In the genomic region with DNA sequence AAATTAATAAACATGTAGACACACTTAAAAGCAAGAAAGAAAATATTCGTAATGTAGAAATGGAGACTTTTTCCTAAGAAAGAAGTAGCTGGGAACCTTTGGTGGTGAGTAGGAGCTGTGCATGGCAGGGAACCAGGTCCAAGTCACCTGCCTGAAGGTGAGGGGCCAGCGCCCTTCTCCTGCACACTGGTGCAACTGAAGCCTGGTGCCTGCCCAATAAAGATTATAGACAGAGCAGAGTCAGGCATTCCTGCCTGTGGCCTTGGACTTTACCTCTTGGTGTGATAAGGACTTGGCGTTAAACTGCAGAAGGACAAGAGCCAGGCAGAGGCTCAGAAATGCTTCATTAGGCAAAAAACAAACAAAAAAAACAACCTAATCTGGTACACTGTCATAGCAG, we compare ENCODE assay signal across 17 cellular contexts. TPM values are rescaled to one million over a fixed set of nuclear protein-coding genes. Genes with fewer than 3 reads are reported as not detected.
A peak's percentile ranks its signal among the peaks of the same experiment; 100 is the strongest.
DNase-seq lines count a peak whose midpoint lies in the region; ATAC-seq, FAIRE-seq and TF ChIP-seq lines count a peak whose summit lies in the region.
"Had no signal": no experiment of that assay in that cellular context is flagged by ENCODE, and none has a peak within 500 bp of the region (broad histone marks: within the 10 kb centered on the region; RNA-seq: fewer than 3 reads in every experiment).

No MANE protein-coding gene starts in this region.

- TF ChIP-seq RAD21 in HepG2 (CRISPR knock-in tag; IDR thresholded peaks at IDR 0.05): no peak

- DNase-seq in left ventricle myocardium superior (no peak), cardiac septum (ENCODE audit: low spot score) (no peak), HepG2 (ENCODE audit: low spot score) (peak; percentile 80), progenitor cell of endocrine pancreas (ENCODE audit: low spot score, unreplicated experiment) (no peak), NCI-H748 treated with DMSO at 0.1 percent for 48 hours (lab: John Stamatoyannopoulos, UW) (no peak), CD14-positive monocyte (ENCODE audit: low spot score) (no peak)
- DNase-seq: DMS153, HFFc6, NCI-H1105, NCI-H1694, NCI-H510A treated with DMSO at 0.1 percent for 48 hours, SHP77 treated with DMSO at 0.1 percent for 48 hours had no signal

- in situ Hi-C loops in HepG2 (cut with HindIII; ENCODE audit: extremely low pct_ligation_motif_present, low pct_unique_long_range_greater_than_20kb): no loop called here

- H3K27ac Mint-ChIP-seq in progenitor cell of endocrine pancreas (peak overlapping the region; percentile 41), CD14-positive monocyte (no peak overlapping the region)
- H3K27ac Mint-ChIP-seq: HFFc6 had no signal

- H3K27me3 ChIP-seq in HepG2 (ENCODE audit: control insufficient read depth in 1 of 2, insufficient read depth in 2 of 2, low read length in 2 of 2): no peaks in the 10 kb centered on the region; a peak in 1 of 5 replicates
- H3K27me3 ChIP-seq: BLaER1 treated with 17β-estradiol and CSF1 and Interleukin-3, amounts not matched to agents 10 nM and 100 nM had no signal

- TF ChIP-seq POLR2A in HepG2 (IDR thresholded peaks at IDR 0.05; ENCODE audit: insufficient read depth in 1 of 2, low read depth in 2 of 2, low read length in 2 of 2): no peak

- H3K9me3 Mint-ChIP-seq in progenitor cell of endocrine pancreas (ENCODE audit: low read depth) (no peaks in the 10 kb centered on the region), CD14-positive monocyte (no peaks in the 10 kb centered on the region)
- H3K9me3 Mint-ChIP-seq: HFFc6 had no signal

- no peak overlapping the region for H3K4me3 ChIP-seq in HepG2 (replicated peaks in 1 of 3; ENCODE audit: insufficient read depth in 1 of 3, low read depth in 2 of 3, low read length in 3 of 3)
- H3K4me3 ChIP-seq: BLaER1 treated with 17β-estradiol and CSF1 and Interleukin-3, amounts not matched to agents 10 nM and 100 nM had no signal

- H4K20me1 ChIP-seq in HepG2 (ENCODE audit: insufficient read depth, low read length): no peaks in the 10 kb centered on the region
- H4K20me1 ChIP-seq: BLaER1 treated with 17β-estradiol and CSF1 and Interleukin-3, amounts not matched to agents 10 nM and 100 nM had no signal

- H3K9ac ChIP-seq in HepG2 (ENCODE audit: insufficient read depth, low read depth, low read length): no peak overlapping the region
- H3K9ac ChIP-seq: BLaER1 treated with 17β-estradiol and CSF1 and Interleukin-3, amounts not matched to agents 10 nM and 100 nM had no signal

- no peak overlapping the region for H3K27ac ChIP-seq in HepG2 (ENCODE audit: extremely low read length, insufficient read depth, low read length)
- H3K27ac ChIP-seq: BLaER1 treated with 17β-estradiol and CSF1 and Interleukin-3, amounts not matched to agents 10 nM and 100 nM had no signal

- peak; percentile 78 for ATAC-seq in left ventricle myocardium superior
- ATAC-seq in HepG2: peak; percentile 98
- no peak for ATAC-seq in GM21717 (IDR thresholded peaks at IDR 0.05; ENCODE audit: unreplicated experiment)
- ATAC-seq: Panc1 had no signal

- BruUV-seq in HepG2 (replicated peaks; lab: Mats Ljungman, UMichigan): no TSS peak

- FAIRE-seq in HepG2 (lab: Jason Lieb, UNC): peak; percentile 36
- FAIRE-seq: A204.1, H54 had no signal

- H3K9me3 ChIP-seq in HepG2 (ENCODE audit: low read length): no peaks in the 10 kb centered on the region
- H3K9me3 ChIP-seq: BLaER1 treated with 17β-estradiol and CSF1 and Interleukin-3, amounts not matched to agents 10 nM and 100 nM had no signal

- POLR2A ChIA-PET in HepG2 (lab: Yijun Ruan, JAX): no interaction called here

- H3K4me1 Mint-ChIP-seq in progenitor cell of endocrine pancreas (ENCODE audit: low read depth) (peaks cover 2% of the 10 kb centered on the region), CD14-positive monocyte (peaks cover 7% of the 10 kb centered on the region)

- H3K4me1 ChIP-seq in HepG2 (ENCODE audit: insufficient read depth, low read length): peaks cover 23% of the 10 kb centered on the region

- intact Hi-C loops in left ventricle myocardium superior (cut with micrococcal nuclease) (no loop called here), cardiac septum (cut with DNase I) (no loop called here), HepG2 (cut with micrococcal nuclease; ENCODE audit: unreplicated experiment) (loop anchor here (5.0 kb wide), 1 partner anchor 105 kb away; no protein-coding TSS in a partner anchor), CD14-positive monocyte (cut with micrococcal nuclease) (no loop called here)

- TF ChIP-seq EP300 in HepG2 (IDR thresholded peaks at IDR 0.05; ENCODE audit: low read depth in 2 of 2, low read length in 2 of 2) (0 out of 4 replicates have a peak, but pooled peaks of 1 of the 2 experiments have one; percentile 42), HepG2 (CRISPR knock-in tag; IDR thresholded peaks at IDR 0.05; ENCODE audit: borderline replicate concordance) (no peak)

- no peak overlapping the region for H2AFZ ChIP-seq in HepG2 (ENCODE audit: low read length)

- H3K36me3 ChIP-seq in HepG2 (replicated peaks in 1 of 2; ENCODE audit: control insufficient read depth in 1 of 2, insufficient read depth in 2 of 2, low read length in 2 of 2): no peaks in the 10 kb centered on the region
- H3K36me3 ChIP-seq: BLaER1 treated with 17β-estradiol and CSF1 and Interleukin-3, amounts not matched to agents 10 nM and 100 nM had no signal

- H3K79me2 ChIP-seq in HepG2 (ENCODE audit: insufficient read depth, low read length): no peaks in the 10 kb centered on the region

- WGBS in HepG2 (ENCODE audit: low lambda C conversion rate): 12% methylated on average over 3 of the region's 3 CpGs

- H3K36me3 Mint-ChIP-seq in progenitor cell of endocrine pancreas (ENCODE audit: insufficient read depth) (peaks cover 28% of the 10 kb centered on the region), CD14-positive monocyte (no peaks in the 10 kb centered on the region)

- TF ChIP-seq CTCF in HepG2 (CRISPR knock-in tag; IDR thresholded peaks at IDR 0.05) (peak; percentile 21; the same call in 1 of the 2 replicates), progenitor cell of endocrine pancreas (IDR thresholded peaks at IDR 0.05; ENCODE audit: unreplicated experiment) (no peak), CD14-positive monocyte (IDR thresholded peaks at IDR 0.05) (no peak)

- H3K27me3 Mint-ChIP-seq in progenitor cell of endocrine pancreas (no peaks in the 10 kb centered on the region), CD14-positive monocyte (ENCODE audit: low read depth in 3 of 3) (peaks cover 1 to 2% (median 2%) of the 10 kb centered on the region in 3 donors)

- H3K4me3 Mint-ChIP-seq in progenitor cell of endocrine pancreas (ENCODE audit: low read depth): no peak overlapping the region
- no peak overlapping the region for H3K4me3 Mint-ChIP-seq in CD14-positive monocyte
- H3K4me3 Mint-ChIP-seq: HFFc6 had no signal

- CTCF ChIA-PET in HepG2 (lab: Yijun Ruan, JAX; ENCODE audit: low intra/inter-chr PET ratio, low total read pairs): no interaction called here

- peak overlapping the region; percentile 42; the same call in 1 of the 2 replicates for H3K4me2 ChIP-seq in HepG2 (ENCODE audit: low read depth, low read length)
- H3K4me2 ChIP-seq: BLaER1 treated with 17β-estradiol and CSF1 and Interleukin-3, amounts not matched to agents 10 nM and 100 nM had no signal

RNA-seq across cellular contexts. Expression of a gene that starts 14.2 kb away (rescaled TPM):
- total RNA-seq in left ventricle myocardium superior: 0.45 TPM
- 0.57 TPM for total RNA-seq in cardiac septum
- not detected in 2 replicates for total RNA-seq in HepG2 (2016; rRNA removed; fragmentation: Illumina TruSeq; extraction: Trizol)
- not detected in 2 replicates for total RNA-seq in HepG2 (2016; cell fraction: cytosol; rRNA removed; fragmentation: Illumina TruSeq; extraction: Trizol; ENCODE audit: low read depth)
- total RNA-seq in HepG2 (2016; cell fraction: insoluble cytoplasmic fraction; rRNA removed; fragmentation: Illumina TruSeq; extraction: Trizol): not detected in 2 replicates
- not detected in 2 replicates for total RNA-seq in HepG2 (2016; cell fraction: membrane; rRNA removed; fragmentation: Illumina TruSeq; extraction: Trizol)
- not detected in 2 replicates for total RNA-seq in HepG2 (2016; cell fraction: nucleus; rRNA removed; fragmentation: Illumina TruSeq; extraction: Trizol)
- not detected in 2 replicates for polyA plus RNA-seq in HepG2 (2011; rRNA removed)
- not detected in 2 replicates for polyA plus RNA-seq in HepG2 (2011; cell fraction: cytosol; rRNA removed)
- not detected in 2 replicates for polyA plus RNA-seq in HepG2 (2011; cell fraction: nucleus; rRNA removed)
- polyA plus RNA-seq in HepG2 (2012): not detected in 2 replicates
- not detected in 2 replicates for polyA plus RNA-seq in HepG2 (2016; cell fraction: cytosol; fragmentation: Illumina TruSeq; extraction: Trizol; ENCODE audit: low read depth)
- not detected in 2 replicates for polyA plus RNA-seq in HepG2 (2016; cell fraction: insoluble cytoplasmic fraction; fragmentation: Illumina TruSeq; extraction: Trizol; ENCODE audit: low read depth)
- polyA plus RNA-seq in HepG2 (2016; cell fraction: membrane; fragmentation: Illumina TruSeq; extraction: Trizol; ENCODE audit: low read depth): not detected in 2 replicates
- not detected in 2 replicates for polyA plus RNA-seq in HepG2 (2016; cell fraction: nucleus; fragmentation: Illumina TruSeq; extraction: Trizol; ENCODE audit: insufficient read depth, low read depth)
- not detected in 2 replicates for polyA minus RNA-seq in HepG2 (2011; rRNA and poly(A)+ RNA removed; ENCODE audit: low replicate concordance)
- polyA minus RNA-seq in HepG2 (2011; cell fraction: cytosol; rRNA and poly(A)+ RNA removed): not detected in 2 replicates
- not detected in 2 replicates for polyA minus RNA-seq in HepG2 (2011; cell fraction: nucleus; rRNA and poly(A)+ RNA removed)
- total RNA-seq in progenitor cell of endocrine pancreas: 63.0 and 75.0 TPM in 2 replicates
- polyA plus RNA-seq in CD14-positive monocyte: under 1 TPM in 1 of 2 donors, not detected in 1; 0.14 TPM
- total RNA-seq: HFFc6 had no signal

RNA-seq across cellular contexts. Expression of a gene that starts 39.8 kb away (rescaled TPM):
- 177 TPM for total RNA-seq in left ventricle myocardium superior
- 130 TPM for total RNA-seq in cardiac septum
- total RNA-seq in HepG2 (2016; rRNA removed; fragmentation: Illumina TruSeq; extraction: Trizol): 51.0 and 66.2 TPM in 2 replicates
- total RNA-seq in HepG2 (2016; cell fraction: cytosol; rRNA removed; fragmentation: Illumina TruSeq; extraction: Trizol; ENCODE audit: low read depth): 38.5 and 43.1 TPM in 2 replicates
- total RNA-seq in HepG2 (2016; cell fraction: insoluble cytoplasmic fraction; rRNA removed; fragmentation: Illumina TruSeq; extraction: Trizol): 55.5 and 63.3 TPM in 2 replicates
- total RNA-seq in HepG2 (2016; cell fraction: membrane; rRNA removed; fragmentation: Illumina TruSeq; extraction: Trizol): 51.7 and 64.0 TPM in 2 replicates
- total RNA-seq in HepG2 (2016; cell fraction: nucleus; rRNA removed; fragmentation: Illumina TruSeq; extraction: Trizol): 20.8 and 27.4 TPM in 2 replicates
- 34.3 and 41.4 TPM in 2 replicates for polyA plus RNA-seq in HepG2 (2011; rRNA removed)
- 19.2 and 23.8 TPM in 2 replicates for polyA plus RNA-seq in HepG2 (2011; cell fraction: cytosol; rRNA removed)
- polyA plus RNA-seq in HepG2 (2011; cell fraction: nucleus; rRNA removed): 7.0 and 8.8 TPM in 2 replicates
- 39.2 and 39.8 TPM in 2 replicates for polyA plus RNA-seq in HepG2 (2012)
- 52.8 and 70.6 TPM in 2 replicates for polyA plus RNA-seq in HepG2 (2016; cell fraction: cytosol; fragmentation: Illumina TruSeq; extraction: Trizol; ENCODE audit: low read depth)
- 95.8 and 101 TPM in 2 replicates for polyA plus RNA-seq in HepG2 (2016; cell fraction: insoluble cytoplasmic fraction; fragmentation: Illumina TruSeq; extraction: Trizol; ENCODE audit: low read depth)
- polyA plus RNA-seq in HepG2 (2016; cell fraction: membrane; fragmentation: Illumina TruSeq; extraction: Trizol; ENCODE audit: low read depth): 68.1 and 83.6 TPM in 2 replicates
- 44.3 and 48.4 TPM in 2 replicates for polyA plus RNA-seq in HepG2 (2016; cell fraction: nucleus; fragmentation: Illumina TruSeq; extraction: Trizol; ENCODE audit: insufficient read depth, low read depth)
- polyA minus RNA-seq in HepG2 (2011; rRNA and poly(A)+ RNA removed; ENCODE audit: low replicate concordance): 7.3 and 16.0 TPM in 2 replicates
- 5.7 and 6.1 TPM in 2 replicates for polyA minus RNA-seq in HepG2 (2011; cell fraction: cytosol; rRNA and poly(A)+ RNA removed)
- polyA minus RNA-seq in HepG2 (2011; cell fraction: nucleus; rRNA and poly(A)+ RNA removed): 23.8 and 24.9 TPM in 2 replicates
- 29.9 and 35.4 TPM in 2 replicates for total RNA-seq in progenitor cell of endocrine pancreas
- polyA plus RNA-seq in CD14-positive monocyte: 10 to 100 TPM; 81.6 to 83.6 TPM

RNA-seq across cellular contexts. Expression of a gene that starts 56.6 kb away (rescaled TPM):
- 586 TPM for total RNA-seq in left ventricle myocardium superior
- 702 TPM for total RNA-seq in cardiac septum
- 0.18 TPM in 1 of 2 replicates, not detected in the other for total RNA-seq in HepG2 (2016; rRNA removed; fragmentation: Illumina TruSeq; extraction: Trizol)
- not detected in 2 replicates for total RNA-seq in HepG2 (2016; cell fraction: cytosol; rRNA removed; fragmentation: Illumina TruSeq; extraction: Trizol; ENCODE audit: low read depth)
- 0.10 and 0.32 TPM in 2 replicates for total RNA-seq in HepG2 (2016; cell fraction: insoluble cytoplasmic fraction; rRNA removed; fragmentation: Illumina TruSeq; extraction: Trizol)
- total RNA-seq in HepG2 (2016; cell fraction: membrane; rRNA removed; fragmentation: Illumina TruSeq; extraction: Trizol): 0.25 TPM in 1 of 2 replicates, not detected in the other
- total RNA-seq in HepG2 (2016; cell fraction: nucleus; rRNA removed; fragmentation: Illumina TruSeq; extraction: Trizol): 0.47 and 0.97 TPM in 2 replicates
- polyA plus RNA-seq in HepG2 (2011; rRNA removed): 0.55 and 0.58 TPM in 2 replicates
- polyA plus RNA-seq in HepG2 (2011; cell fraction: cytosol; rRNA removed): 0.13 and 0.26 TPM in 2 replicates
- polyA plus RNA-seq in HepG2 (2011; cell fraction: nucleus; rRNA removed): 1.2 and 2.5 TPM in 2 replicates
- 0.28 and 0.46 TPM in 2 replicates for polyA plus RNA-seq in HepG2 (2012)
- polyA plus RNA-seq in HepG2 (2016; cell fraction: cytosol; fragmentation: Illumina TruSeq; extraction: Trizol; ENCODE audit: low read depth): not detected in 2 replicates
- 0.13 and 0.19 TPM in 2 replicates for polyA plus RNA-seq in HepG2 (2016; cell fraction: insoluble cytoplasmic fraction; fragmentation: Illumina TruSeq; extraction: Trizol; ENCODE audit: low read depth)
- polyA plus RNA-seq in HepG2 (2016; cell fraction: membrane; fragmentation: Illumina TruSeq; extraction: Trizol; ENCODE audit: low read depth): not detected in 2 replicates
- 1.1 and 2.1 TPM in 2 replicates for polyA plus RNA-seq in HepG2 (2016; cell fraction: nucleus; fragmentation: Illumina TruSeq; extraction: Trizol; ENCODE audit: insufficient read depth, low read depth)
- 0.21 and 2.3 TPM in 2 replicates for polyA minus RNA-seq in HepG2 (2011; rRNA and poly(A)+ RNA removed; ENCODE audit: low replicate concordance)
- not detected in 2 replicates for polyA minus RNA-seq in HepG2 (2011; cell fraction: cytosol; rRNA and poly(A)+ RNA removed)
- polyA minus RNA-seq in HepG2 (2011; cell fraction: nucleus; rRNA and poly(A)+ RNA removed): 2.2 and 3.1 TPM in 2 replicates
- total RNA-seq in progenitor cell of endocrine pancreas: 2.9 and 3.8 TPM in 2 replicates
- polyA plus RNA-seq in CD14-positive monocyte: under 1 TPM; 0.58 to 0.63 TPM

Comparison
In these comparisons a context has a peak if more than half of its experiments do, and no peak if none do; other contexts are left out.
1. RNA of a gene that starts 14.2 kb away (total RNA-seq): 63.0 to 75.0 TPM in progenitor cell of endocrine pancreas; 0.57 TPM in cardiac septum (single experiment), 0.45 TPM in left ventricle myocardium superior (single experiment) and not detected in HepG2; every median in the first group is over 10 times any median in the second.
2. RNA of a gene that starts 56.6 kb away (total RNA-seq): 702 TPM in cardiac septum (single experiment) and 586 TPM in left ventricle myocardium superior (single experiment); 2.9 to 3.8 TPM in progenitor cell of endocrine pancreas and 0.10 to 0.97 TPM in HepG2; every median in the first group is over 100 times any median in the second.